Comparison of ENCODE assay signal across 17 cellular contexts in genomic region chr11:77558380-77558779, GRCh38.
"Had no signal": no experiment of that assay in that cellular context is flagged by ENCODE, and none has a peak within 500 bp of the region (broad histone marks: within the 10 kb centered on the region; RNA-seq: fewer than 3 reads in every experiment).

No MANE protein-coding gene starts in this region.

- H3K4me3 ChIP-seq: coronary artery, esophagus muscularis mucosa, prostate gland, smooth muscle cell, upper lobe of left lung had no signal

- DNase-seq: activated naive CD4-positive, alpha-beta T cell; activated naive CD8-positive, alpha-beta T cell treated with anti-CD3 and anti-CD28 coated beads, Interleukin-2, amount 10 ng/mL, durations not matched to agents 7 days and 5 days; activated T-cell treated with anti-CD3 and anti-CD28 coated beads for 4 hours; anterior cingulate cortex; brain microvascular endothelial cell; hippocampal formation; kidney glomerular epithelial cell; left ventricle myocardium superior; nucleus accumbens; right cardiac atrium; upper lobe of left lung had no signal

- H3K4me2 ChIP-seq: smooth muscle cell had no signal

- H3K27me3 ChIP-seq: brain microvascular endothelial cell, esophagus muscularis mucosa, upper lobe of left lung had no signal

- H3K36me3 ChIP-seq: brain microvascular endothelial cell, esophagus muscularis mucosa, prostate gland, upper lobe of left lung had no signal

- H3K4me1 ChIP-seq: esophagus muscularis mucosa, prostate gland, upper lobe of left lung had no signal

- H3K27ac ChIP-seq: brain microvascular endothelial cell, coronary artery, esophagus muscularis mucosa, prostate gland, upper lobe of left lung had no signal

- H3K9me3 ChIP-seq: esophagus muscularis mucosa, prostate gland, upper lobe of left lung had no signal

- ATAC-seq: activated CD4-positive, CD25-positive, alpha-beta regulatory T cell treated with anti-CD3 and anti-CD28 coated beads, Interleukin-2, amount 50 U/mL, for 24 hours; left ventricle myocardium superior; natural killer cell treated with Interleukin-12 subunit alpha and Interleukin-12 subunit beta and Interleukin-15 and Interleukin-18, amount 100 ng/mL, for 72 hours; right cardiac atrium had no signal
